ENCODE assay signal across 15 cellular contexts in genomic region chr21:37531402-37532042, GRCh38.
A peak's percentile ranks its signal among the peaks of the same experiment; 100 is the strongest.
DNase-seq lines count a peak whose midpoint lies in the region; ATAC-seq, FAIRE-seq and TF ChIP-seq lines count a peak whose summit lies in the region.
"Had no signal": no experiment of that assay in that cellular context is flagged by ENCODE, and none has a peak within 500 bp of the region (broad histone marks: within the 10 kb centered on the region; RNA-seq: fewer than 3 reads in every experiment).

No MANE protein-coding gene starts in this region.

- POLR2A ChIA-PET in K562 (lab: Yijun Ruan, JAX), result interaction anchor here (1.0 to 1.9 kb wide), 2 partner anchors 9 to 12 kb away, joined by 6 read pairs; no protein-coding TSS in a partner anchor

- in situ Hi-C loops in K562 (cut with MboI), result no loop called here

- TF ChIP-seq POLR2A in K562 (conservative IDR thresholded peaks at IDR 0.05), result no peak

- TF ChIP-seq EP300 in K562 (IDR thresholded peaks at IDR 0.05; ENCODE audit: low read length), result no peak

- H4K20me1 ChIP-seq in K562 (replicated peaks; ENCODE audit: control insufficient read depth, insufficient read depth, low read length), result no peaks in the 10 kb centered on the region

- BruUV-seq in K562 (replicated peaks; lab: Mats Ljungman, UMichigan), result no TSS peak

- H3K27me3 ChIP-seq in K562 (ENCODE audit: control insufficient read depth in 2 of 2, insufficient read depth in 2 of 2, low read length in 2 of 2) (no peaks in the 10 kb centered on the region), skeletal muscle tissue (ENCODE audit: control insufficient read depth in 3 of 3, insufficient read depth in 3 of 3, low read length in 3 of 3) (no peaks in the 10 kb centered on the region)

- WGBS in K562 (ENCODE audit: insufficient coverage, low coverage, missing lambda C conversion rate), result 52% methylated on average over 13 of the region's 15 CpGs

- H3K9ac ChIP-seq in K562 (ENCODE audit: insufficient read depth in 1 of 2, low read depth in 2 of 2, low read length in 2 of 2), result peak overlapping the region in 1 of 2 experiments; percentile 53; a peak in 1 of 4 replicates
- peak overlapping the region in 2 of 3 donors; percentile 48 to 64 for H3K9ac ChIP-seq in skeletal muscle tissue (ENCODE audit: low read depth in 1 of 3, low read length in 3 of 3)

- TF ChIP-seq RAD21 in K562 (CRISPR knock-in tag; conservative IDR thresholded peaks at IDR 0.05 in 1 of 2, IDR thresholded peaks at IDR 0.05 in 1 of 2), result no peak

- H3K4me2 ChIP-seq in K562 (ENCODE audit: insufficient read depth, low read length), result no peak overlapping the region

- H3K27ac ChIP-seq in K562 (ENCODE audit: extremely low read depth, low read depth, low read length), result no peak overlapping the region
- peak overlapping the region; percentile 34 for H3K27ac ChIP-seq in skeletal muscle tissue (ENCODE audit: low read depth, low read length)

- no peaks in the 10 kb centered on the region for H3K79me2 ChIP-seq in K562 (ENCODE audit: control insufficient read depth, insufficient read depth, low read length)

- ATAC-seq in K562 (no peak), GM19463 (IDR thresholded peaks at IDR 0.05; ENCODE audit: unreplicated experiment) (no peak), GM18502 (IDR thresholded peaks at IDR 0.05; ENCODE audit: poor library complexity, unreplicated experiment) (no peak), HG02759 (IDR thresholded peaks at IDR 0.05; ENCODE audit: unreplicated experiment) (no peak)
- ATAC-seq: stimulated activated naive CD8-positive, alpha-beta T cell treated with anti-CD3 and anti-CD28 coated beads, Interleukin-15, Interleukin-2, amounts not matched to agents 100 U/mL and 50 U/mL, for 24 hours had no signal

- intact Hi-C loops in K562 (cut with micrococcal nuclease), result loop anchor here (2.0 kb wide), 1 partner anchor 33 kb away; no protein-coding TSS in a partner anchor

- H3K36me3 ChIP-seq in K562 (ENCODE audit: control insufficient read depth, insufficient read depth, low read length), result no peaks in the 10 kb centered on the region
- H3K36me3 ChIP-seq in skeletal muscle tissue (ENCODE audit: control insufficient read depth in 3 of 3, insufficient read depth in 3 of 3, low read length in 3 of 3), result no peaks in the 10 kb centered on the region

- FAIRE-seq in K562 (lab: Jason Lieb, UNC), result no peak
- FAIRE-seq: G401.6, GM18507 had no signal

- no peaks in the 10 kb centered on the region for H3K9me1 ChIP-seq in K562 (ENCODE audit: control insufficient read depth, insufficient read depth, low read length)

- H3K4me1 ChIP-seq in K562 (replicated peaks in 1 of 2; ENCODE audit: control insufficient read depth in 2 of 2, insufficient read depth in 2 of 2, low read length in 2 of 2) (peaks cover 15 to 19% of the 10 kb centered on the region in 2 experiments), skeletal muscle tissue (ENCODE audit: control insufficient read depth in 3 of 3, insufficient read depth in 3 of 3, low read length in 3 of 3) (peaks cover 14 to 21% (median 19%) of the 10 kb centered on the region in 3 donors)

- no peak overlapping the region for H3K4me3 ChIP-seq in K562
- H3K4me3 ChIP-seq in skeletal muscle tissue (ENCODE audit: low read length in 3 of 3), result peak overlapping the region; percentile 10 to 41 (median 25)

- no peak for TF ChIP-seq CTCF in K562 (IDR thresholded peaks at IDR 0.05 in 2 of 3, conservative IDR thresholded peaks at IDR 0.05 in 1 of 3; ENCODE audit: insufficient read depth in 2 of 3, low read depth in 1 of 3, low read length in 3 of 3)

- H3K9me3 ChIP-seq in K562 (replicated peaks; ENCODE audit: control insufficient read depth, insufficient read depth, low read depth, low read length), result peaks cover 10% of the 10 kb centered on the region
- H3K9me3 ChIP-seq in skeletal muscle tissue (ENCODE audit: control insufficient read depth in 3 of 3, low read length in 3 of 3), result peaks cover 0 to 4% (median 0%) of the 10 kb centered on the region in 3 donors

- no peak overlapping the region for H2AFZ ChIP-seq in K562 (ENCODE audit: low read depth, low read length)

- CTCF ChIA-PET in K562 (lab: Yijun Ruan, JAX; ENCODE audit: low intra/inter-chr PET ratio), result no interaction called here

- peak in 45 of 76 experiments; percentile 6 to 63 (median 39) for DNase-seq in HUDEP-2 (lab: John Stamatoyannopoulos, UW; ENCODE audit: unreplicated experiment in 76 of 76)
- no peak for DNase-seq in K562 (ENCODE audit: extremely low read depth in 1 of 4, low spot score in 3 of 4)
- peak; percentile 66 for DNase-seq in islet precursor cell
- DNase-seq in COLO829 (ENCODE audit: low spot score), result no peak
- DNase-seq: activated CD4-positive, alpha-beta T cell treated with anti-CD3 and anti-CD28 coated beads for 1 hour; activated T-cell treated with anti-CD3 and anti-CD28 coated beads, Interleukin-2, amount 50 U/mL, for 1 hour; mesenchymal stem cell; stimulated activated CD4-positive, alpha-beta T cell treated with anti-CD3 and anti-CD28 coated beads, Interleukin-4, amount 100 ng/mL, for 24 hours; stimulated activated naive CD8-positive, alpha-beta T cell treated with anti-CD3 and anti-CD28 coated beads, Interleukin-15, Interleukin-2, amounts not matched to agents 100 U/mL and 50 U/mL, for 24 hours had no signal

TF ChIP-seq in K562, 482 proteins besides CTCF, POLR2A, EP300 and RAD21:
- TF ChIP-seq KLF6 (CRISPR knock-in tag; IDR thresholded peaks at IDR 0.05; ENCODE audit: borderline replicate concordance) (no peak), POLR2G (IDR thresholded peaks at IDR 0.05; ENCODE audit: low read depth, low read length) (0 out of 2 replicates have a peak, but pooled peaks have one; percentile 25)

Comparison
In these comparisons a context has a peak if more than half of its experiments do, and no peak if none do; other contexts are left out.
1. DNase-seq: peak in HUDEP-2 (45 of 76) and islet precursor cell (single experiment); none in K562 (0 of 4) and COLO829 (single experiment).